ENCODE assay signal across 3 cellular contexts in genomic region chr14:85974602-85975001, GRCh38.
"Had no signal": no experiment of that assay in that cellular context is flagged by ENCODE, and none has a peak within 500 bp of the region (broad histone marks: within the 10 kb centered on the region; RNA-seq: fewer than 3 reads in every experiment).

No MANE protein-coding gene starts in this region.

- H3K4me3 ChIP-seq: GM12878 had no signal

- DNase-seq: GDM1, GF-D8 had no signal

- ATAC-seq: GM12878 had no signal
